Comparison of ENCODE assay signal across 22 cellular contexts in the genomic region with DNA sequence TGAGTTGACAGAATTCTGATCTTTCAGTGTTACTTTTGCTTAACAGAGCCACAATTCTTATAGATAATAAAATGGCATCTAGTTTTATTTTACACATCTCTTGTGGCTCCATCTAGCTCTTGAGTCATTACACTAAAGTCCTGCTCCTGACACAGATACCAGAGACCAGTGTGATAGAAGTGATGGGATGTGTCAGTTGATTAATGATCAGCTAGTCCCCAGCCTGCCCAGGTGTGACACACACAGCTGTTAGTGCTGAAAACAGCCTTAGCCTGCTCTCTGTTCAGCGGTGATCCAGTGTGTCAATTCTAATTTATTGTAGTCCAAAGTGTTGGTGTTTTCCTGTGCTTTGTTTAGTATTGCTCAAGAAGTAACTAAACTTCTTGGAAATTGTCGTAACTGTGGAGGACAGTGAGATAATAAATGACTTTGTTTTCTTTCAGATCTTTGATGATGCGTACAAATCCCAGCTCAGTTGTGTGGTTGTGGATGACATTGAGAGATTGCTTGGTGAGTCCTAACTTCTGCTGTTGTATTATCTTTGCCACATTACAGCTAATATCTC.
DNase-seq lines count a peak whose midpoint lies in the region; ATAC-seq and TF ChIP-seq lines count a peak whose summit lies in the region.
"Had no signal": no experiment of that assay in that cellular context is flagged by ENCODE, and none has a peak within 500 bp of the region (broad histone marks: within the 10 kb centered on the region; RNA-seq: fewer than 3 reads in every experiment).

No MANE protein-coding gene starts in this region.

- CTCF ChIA-PET in SK-N-SH (lab: Yijun Ruan, JAX) = interaction anchor here (0.9 to 2.1 kb wide), 5 partner anchors 8 to 275 kb away, joined by 3 to 7 read pairs (median 5); no protein-coding TSS in a partner anchor
- CTCF ChIA-PET in CD4-positive, alpha-beta memory T cell (lab: Charles Lee; ENCODE audit: partially characterized antibody) = no interaction called here
- CTCF ChIA-PET in WTC11 (lab: Charles Lee) = interaction anchor here (1.6 kb wide), 1 partner anchor 39 kb away, joined by 3 read pairs; no protein-coding TSS in a partner anchor

- TF ChIP-seq RAD21 in SK-N-SH (IDR thresholded peaks at IDR 0.05; ENCODE audit: low read length) = no peak

- TF ChIP-seq EP300 in SK-N-SH (IDR thresholded peaks at IDR 0.05; ENCODE audit: borderline replicate concordance in 1 of 2, low read depth in 1 of 2, low read length in 1 of 2) = no peak

- H2AFZ ChIP-seq in SK-N-SH (ENCODE audit: low read depth) = no peak overlapping the region
- H2AFZ ChIP-seq: GM23338 had no signal

- peaks cover 5% of the 10 kb centered on the region for H3F3A ChIP-seq in SK-N-SH (replicated peaks; ENCODE audit: insufficient read depth)

- no peak overlapping the region for H3K9ac ChIP-seq in SK-N-SH
- H3K9ac ChIP-seq: KMS-11 had no signal

- H3K4me1 ChIP-seq in SK-N-SH (ENCODE audit: control insufficient read depth in 1 of 2, insufficient read depth in 2 of 2, low read depth in 1 of 2, low read length in 1 of 2) = peaks cover 0 to 21% of the 10 kb centered on the region in 2 experiments; a peak in 2 of 4 replicates
- no peaks in the 10 kb centered on the region for H3K4me1 ChIP-seq in CD4-positive, alpha-beta memory T cell (ENCODE audit: insufficient read depth, low read length)
- H3K4me1 ChIP-seq: stomach, upper lobe of right lung had no signal

- intact Hi-C loops in CD4-positive, alpha-beta memory T cell (cut with micrococcal nuclease) = no loop called here

- H3K4me3 Mint-ChIP-seq in CD4-positive, alpha-beta memory T cell = no peak overlapping the region
- no peak overlapping the region for H3K4me3 Mint-ChIP-seq in WTC11
- H3K4me3 Mint-ChIP-seq: activated CD4-positive, alpha-beta T cell treated with anti-CD3 and anti-CD28 coated beads, Interleukin-2, amount 10 ng/mL, durations not matched to agents 24 days and 14 days; activated naive CD8-positive, alpha-beta T cell treated with anti-CD3 and anti-CD28 coated beads for 36 hours; activated T-helper 17 cell treated with anti-CD3 and anti-CD28 coated beads, Interleukin-2, amount 50 U/mL, for 72 hours; GM23338 had no signal

- H3K4me1 Mint-ChIP-seq in CD4-positive, alpha-beta memory T cell = no peaks in the 10 kb centered on the region
- peaks cover 16% of the 10 kb centered on the region for H3K4me1 Mint-ChIP-seq in WTC11
- H3K4me1 Mint-ChIP-seq: activated CD4-positive, alpha-beta T cell treated with anti-CD3 and anti-CD28 coated beads, Interleukin-2, amount 10 ng/mL, durations not matched to agents 24 days and 14 days; activated naive CD8-positive, alpha-beta T cell treated with anti-CD3 and anti-CD28 coated beads for 36 hours had no signal

- no peaks in the 10 kb centered on the region for H3K79me2 ChIP-seq in SK-N-SH (ENCODE audit: insufficient read depth)

- no peaks in the 10 kb centered on the region for H4K20me1 ChIP-seq in SK-N-SH (ENCODE audit: insufficient read depth)

- ATAC-seq in SK-N-SH treated with all-trans-retinoic acid at 6 μM for 48 hours (no peak), WTC11 (no peak), HG02885 (IDR thresholded peaks at IDR 0.05; ENCODE audit: poor library complexity, unreplicated experiment) (no peak)
- ATAC-seq: activated T-helper 17 cell treated with anti-CD3 and anti-CD28 coated beads, Interleukin-2, amount 50 U/mL, for 72 hours; body of pancreas; GM12878; GM23338; heart right ventricle; upper lobe of right lung had no signal

- DNase-seq in SK-N-SH = no peak
- peak; percentile 94 for DNase-seq in amniotic epithelial cell (ENCODE audit: low read depth)
- peak; percentile 38 for DNase-seq in kidney glomerular epithelial cell (lab: John Stamatoyannopoulos, UW)
- DNase-seq in CD4-positive, alpha-beta memory T cell = no peak
- DNase-seq in WTC11 (ENCODE audit: low spot score) = no peak
- DNase-seq in H4 (ENCODE audit: low spot score) = no peak
- DNase-seq: activated CD4-positive, alpha-beta T cell treated with anti-CD3 and anti-CD28 coated beads, Interleukin-2, amount 10 ng/mL, durations not matched to agents 24 days and 14 days; activated naive CD8-positive, alpha-beta T cell treated with anti-CD3 and anti-CD28 coated beads for 36 hours; body of pancreas; heart right ventricle; NCI-H1092 treated with DMSO at 0.1 percent for 48 hours; NCI-H2029; retina; stimulated activated CD4-positive, alpha-beta T cell treated with anti-CD3 and anti-CD28 coated beads, Interleukin-12 subunit alpha, Interleukin-12 subunit beta, amount 100 ng/mL, for 4 hours; stomach; upper lobe of right lung had no signal

- H3K9me3 ChIP-seq in SK-N-SH = no peaks in the 10 kb centered on the region
- H3K9me3 ChIP-seq in CD4-positive, alpha-beta memory T cell (ENCODE audit: control insufficient read depth in 1 of 2, low read length in 2 of 2) = no peaks in the 10 kb centered on the region
- H3K9me3 ChIP-seq: body of pancreas, heart right ventricle, stomach, upper lobe of right lung had no signal

- H3K4me3 ChIP-seq in SK-N-SH (ENCODE audit: low read depth in 2 of 2, low read length in 1 of 2) = no peak overlapping the region
- no peak overlapping the region for H3K4me3 ChIP-seq in CD4-positive, alpha-beta memory T cell (ENCODE audit: low read length in 2 of 2)
- H3K4me3 ChIP-seq: body of pancreas, GM12878, GM23338, heart right ventricle, stomach, upper lobe of right lung had no signal

- H3K36me3 ChIP-seq in SK-N-SH (replicated peaks in 1 of 2; ENCODE audit: control insufficient read depth in 1 of 2, insufficient read depth in 2 of 2, low read length in 1 of 2) = peaks cover 21% of the 10 kb centered on the region in 2 experiments
- H3K36me3 ChIP-seq in CD4-positive, alpha-beta memory T cell (ENCODE audit: insufficient read depth, low read length) = peaks cover 11% of the 10 kb centered on the region

- 90% methylated on average over 3 of the region's 3 CpGs for WGBS in SK-N-SH (ENCODE audit: low lambda C conversion rate)

- peaks cover 42 to 53% of the 10 kb centered on the region in 2 donors for H3K36me3 Mint-ChIP-seq in CD4-positive, alpha-beta memory T cell
- no peaks in the 10 kb centered on the region for H3K36me3 Mint-ChIP-seq in WTC11
- H3K36me3 Mint-ChIP-seq: activated naive CD8-positive, alpha-beta T cell treated with anti-CD3 and anti-CD28 coated beads for 36 hours had no signal

- no peaks in the 10 kb centered on the region for H3K9me2 ChIP-seq in SK-N-SH

- H3K9me3 Mint-ChIP-seq in CD4-positive, alpha-beta memory T cell = peaks cover 0 to 1% (median 0%) of the 10 kb centered on the region in 8 donors
- no peaks in the 10 kb centered on the region for H3K9me3 Mint-ChIP-seq in WTC11
- H3K9me3 Mint-ChIP-seq: activated CD4-positive, alpha-beta T cell treated with anti-CD3 and anti-CD28 coated beads, Interleukin-2, amount 10 ng/mL, durations not matched to agents 24 days and 14 days; activated naive CD8-positive, alpha-beta T cell treated with anti-CD3 and anti-CD28 coated beads for 36 hours; activated T-helper 17 cell treated with anti-CD3 and anti-CD28 coated beads, Interleukin-2, amount 50 U/mL, for 72 hours; GM23338 had no signal

- TF ChIP-seq CTCF in SK-N-SH (IDR thresholded peaks at IDR 0.05) (no peak), WTC11 (IDR thresholded peaks at IDR 0.05) (no peak)

- H3K27me3 Mint-ChIP-seq in CD4-positive, alpha-beta memory T cell = no peaks in the 10 kb centered on the region
- no peaks in the 10 kb centered on the region for H3K27me3 Mint-ChIP-seq in WTC11 (ENCODE audit: low read depth)
- H3K27me3 Mint-ChIP-seq: activated CD4-positive, alpha-beta T cell treated with anti-CD3 and anti-CD28 coated beads, Interleukin-2, amount 10 ng/mL, durations not matched to agents 24 days and 14 days; activated naive CD8-positive, alpha-beta T cell treated with anti-CD3 and anti-CD28 coated beads for 36 hours; activated T-helper 17 cell treated with anti-CD3 and anti-CD28 coated beads, Interleukin-2, amount 50 U/mL, for 72 hours had no signal

- peak overlapping the region in 1 of 7 donors; percentile 24 for H3K27ac Mint-ChIP-seq in CD4-positive, alpha-beta memory T cell
- H3K27ac Mint-ChIP-seq in WTC11 = no peak overlapping the region
- H3K27ac Mint-ChIP-seq: activated CD4-positive, alpha-beta T cell treated with anti-CD3 and anti-CD28 coated beads, Interleukin-2, amount 10 ng/mL, durations not matched to agents 24 days and 14 days; activated naive CD8-positive, alpha-beta T cell treated with anti-CD3 and anti-CD28 coated beads for 36 hours; activated T-helper 17 cell treated with anti-CD3 and anti-CD28 coated beads, Interleukin-2, amount 50 U/mL, for 72 hours; GM23338 had no signal

- H3K27ac ChIP-seq in SK-N-SH (ENCODE audit: low read depth in 2 of 2, low read length in 1 of 2) = no peak overlapping the region
- H3K27ac ChIP-seq in CD4-positive, alpha-beta memory T cell (ENCODE audit: low read depth, low read length) = no peak overlapping the region
- H3K27ac ChIP-seq: body of pancreas, heart right ventricle, KMS-11, stomach, upper lobe of right lung had no signal

- H3K4me2 ChIP-seq in SK-N-SH = no peak overlapping the region
- H3K4me2 ChIP-seq: GM23338, KMS-11 had no signal

- POLR2A ChIA-PET in SK-N-SH (lab: Yijun Ruan, JAX) (no interaction called here), WTC11 (lab: Charles Lee) (no interaction called here)
- POLR2A ChIA-PET in CD4-positive, alpha-beta memory T cell (lab: Charles Lee; ENCODE audit: partially characterized antibody) = no interaction called here

- no peaks in the 10 kb centered on the region for H3K27me3 ChIP-seq in SK-N-SH (ENCODE audit: insufficient read depth)
- H3K27me3 ChIP-seq in CD4-positive, alpha-beta memory T cell (ENCODE audit: insufficient read depth, low read length) = no peaks in the 10 kb centered on the region
- H3K27me3 ChIP-seq: body of pancreas, heart right ventricle, stomach, upper lobe of right lung had no signal

TF ChIP-seq in SK-N-SH, 30 proteins besides CTCF, POLR2A, EP300 and RAD21 (continues in another document):
- TF ChIP-seq MXI1 (IDR thresholded peaks at IDR 0.05; ENCODE audit: low read depth, low read length) (no peak), JUND (IDR thresholded peaks at IDR 0.05) (no peak), YY1 (IDR thresholded peaks at IDR 0.05; ENCODE audit: low read depth) (no peak)

TF ChIP-seq in WTC11, 78 proteins besides CTCF, POLR2A, EP300 and RAD21:
- TF ChIP-seq, protein P1, sequence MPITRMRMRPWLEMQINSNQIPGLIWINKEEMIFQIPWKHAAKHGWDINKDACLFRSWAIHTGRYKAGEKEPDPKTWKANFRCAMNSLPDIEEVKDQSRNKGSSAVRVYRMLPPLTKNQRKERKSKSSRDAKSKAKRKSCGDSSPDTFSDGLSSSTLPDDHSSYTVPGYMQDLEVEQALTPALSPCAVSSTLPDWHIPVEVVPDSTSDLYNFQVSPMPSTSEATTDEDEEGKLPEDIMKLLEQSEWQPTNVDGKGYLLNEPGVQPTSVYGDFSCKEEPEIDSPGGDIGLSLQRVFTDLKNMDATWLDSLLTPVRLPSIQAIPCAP (CRISPR knock-in tag; IDR thresholded peaks at IDR 0.05) = no peak
- no peak for TF ChIP-seq ZNF317 (CRISPR knock-in tag; IDR thresholded peaks at IDR 0.05; ENCODE audit: borderline replicate concordance, low read depth)

Comparison
In these comparisons a context has a peak if more than half of its experiments do, and no peak if none do; other contexts are left out.
1. DNase-seq: peak in amniotic epithelial cell (single experiment) and kidney glomerular epithelial cell (single experiment); none in SK-N-SH (single experiment), CD4-positive, alpha-beta memory T cell (0 of 5), WTC11 (single experiment) and H4 (single experiment).